22 cellular contexts compared by ENCODE assay signal in genomic region chr5:58122157-58122556, GRCh38.
DNase-seq lines count a peak whose midpoint lies in the region; ATAC-seq, FAIRE-seq and TF ChIP-seq lines count a peak whose summit lies in the region.
"Had no signal": no experiment of that assay in that cellular context is flagged by ENCODE, and none has a peak within 500 bp of the region (broad histone marks: within the 10 kb centered on the region; RNA-seq: fewer than 3 reads in every experiment).

No MANE protein-coding gene starts in this region.

- no peaks in the 10 kb centered on the region for H3K4me1 Mint-ChIP-seq in T-helper 2 cell treated with Interferon-gamma antibody and Interleukin-4, amounts not matched to agents 5 μg/mL and 100 μg/mL, for 36 hours (ENCODE audit: low read depth)
- H3K4me1 Mint-ChIP-seq: CD14-positive monocyte, H9 had no signal

- no peak overlapping the region for H3K27ac Mint-ChIP-seq in T-helper 2 cell treated with Interferon-gamma antibody and Interleukin-4, amounts not matched to agents 5 μg/mL and 100 μg/mL, for 36 hours
- H3K27ac Mint-ChIP-seq: CD14-positive monocyte, H9 had no signal

- no peaks in the 10 kb centered on the region for H3K36me3 Mint-ChIP-seq in T-helper 2 cell treated with Interferon-gamma antibody and Interleukin-4, amounts not matched to agents 5 μg/mL and 100 μg/mL, for 36 hours (ENCODE audit: low read depth)
- H3K36me3 Mint-ChIP-seq: CD14-positive monocyte had no signal

- no peak overlapping the region for H3K4me2 ChIP-seq in K562 (ENCODE audit: insufficient read depth, low read length)

- no peak for TF ChIP-seq RAD21 in K562 (CRISPR knock-in tag; conservative IDR thresholded peaks at IDR 0.05 in 1 of 2, IDR thresholded peaks at IDR 0.05 in 1 of 2)

- no peak overlapping the region for H3K4me3 ChIP-seq in K562
- no peak overlapping the region for H3K4me3 ChIP-seq in neuron (ENCODE audit: low read length)
- H3K4me3 ChIP-seq: MG63 had no signal

- no peak overlapping the region for H3K27ac ChIP-seq in K562 (ENCODE audit: extremely low read depth, low read depth, low read length)
- H3K27ac ChIP-seq: 22Rv1 had no signal

- BruUV-seq in K562 (replicated peaks; lab: Mats Ljungman, UMichigan), result no TSS peak

- CTCF ChIA-PET in K562 (lab: Yijun Ruan, JAX; ENCODE audit: low intra/inter-chr PET ratio), result no interaction called here

- FAIRE-seq in K562 (lab: Jason Lieb, UNC), result no peak
- FAIRE-seq: RCC 7860 had no signal

- in situ Hi-C loops in K562 (cut with MboI), result no loop called here

- no peak overlapping the region for H3K9ac ChIP-seq in K562 (ENCODE audit: insufficient read depth in 1 of 2, low read depth in 2 of 2, low read length in 2 of 2)

- H4K20me1 ChIP-seq in K562 (replicated peaks; ENCODE audit: control insufficient read depth, insufficient read depth, low read length), result no peaks in the 10 kb centered on the region

- H3K27me3 ChIP-seq in K562 (ENCODE audit: control insufficient read depth in 2 of 2, insufficient read depth in 2 of 2, low read length in 2 of 2), result no peaks in the 10 kb centered on the region
- no peaks in the 10 kb centered on the region for H3K27me3 ChIP-seq in neuron (ENCODE audit: insufficient read depth, low read length)
- H3K27me3 ChIP-seq: MG63 had no signal

- H3K9me3 ChIP-seq in K562 (replicated peaks; ENCODE audit: control insufficient read depth, insufficient read depth, low read depth, low read length), result no peaks in the 10 kb centered on the region; the same call in 1 of the 2 replicates
- no peaks in the 10 kb centered on the region for H3K9me3 ChIP-seq in neuron (ENCODE audit: low read length)
- H3K9me3 ChIP-seq: Caco-2, MG63 had no signal

- H3K79me2 ChIP-seq in K562 (ENCODE audit: control insufficient read depth, insufficient read depth, low read length), result no peaks in the 10 kb centered on the region

- TF ChIP-seq EP300 in K562 (IDR thresholded peaks at IDR 0.05; ENCODE audit: low read length), result no peak

- H3K9me1 ChIP-seq in K562 (ENCODE audit: control insufficient read depth, insufficient read depth, low read length), result no peaks in the 10 kb centered on the region

- H3K36me3 ChIP-seq in K562 (ENCODE audit: control insufficient read depth, insufficient read depth, low read length), result no peaks in the 10 kb centered on the region
- H3K36me3 ChIP-seq in neuron (ENCODE audit: insufficient read depth, low read length), result no peaks in the 10 kb centered on the region
- H3K36me3 ChIP-seq: MG63 had no signal

- DNase-seq in DMS53 (lab: John Stamatoyannopoulos, UW) (peak; percentile 49), DMS53 treated with DMSO at 0.1 percent for 48 hours (lab: John Stamatoyannopoulos, UW; ENCODE audit: unreplicated experiment) (no peak), NCI-H1417 (lab: John Stamatoyannopoulos, UW) (peak; percentile 12 to 78 (median 18)), K562 (ENCODE audit: extremely low read depth in 1 of 4, low spot score in 3 of 4) (no peak)
- DNase-seq in activated CD4-positive, alpha-beta T cell treated with anti-CD3 and anti-CD28 coated beads, Interleukin-2, amount 50 U/mL, for 1 hour, result no peak
- no peak for DNase-seq in T-helper 2 cell treated with Interferon-gamma antibody and Interleukin-4, amounts not matched to agents 5 μg/mL and 100 μg/mL, for 36 hours (ENCODE audit: low spot score)
- DNase-seq in activated CD4-positive, alpha-beta T cell treated with anti-CD3 and anti-CD28 coated beads, Interleukin-2, amount 50 U/mL, for 4 hours, result no peak
- DNase-seq: AML-193, Caco-2, H9, IMR-90, Karpas-422, MG63, NCI-H1092, NCI-H187 treated with DMSO at 0.1 percent for 48 hours, NCI-H2171, NCI-H526 had no signal

- H3K4me1 ChIP-seq in K562 (replicated peaks in 1 of 2; ENCODE audit: control insufficient read depth in 2 of 2, insufficient read depth in 2 of 2, low read length in 2 of 2) (peaks cover 0 to 6% of the 10 kb centered on the region in 2 experiments; a peak in 1 of 5 replicates), neuron (ENCODE audit: insufficient read depth, low read length) (peaks cover 45% of the 10 kb centered on the region)

- H2AFZ ChIP-seq in K562 (ENCODE audit: low read depth, low read length) (no peak overlapping the region), neuron (ENCODE audit: low read depth, low read length) (peak overlapping the region; percentile 34)

- WGBS in K562 (ENCODE audit: insufficient coverage, low coverage, missing lambda C conversion rate), result 15% methylated on average over 2 of the region's 2 CpGs

- no peaks in the 10 kb centered on the region for H3K9me3 Mint-ChIP-seq in T-helper 2 cell treated with Interferon-gamma antibody and Interleukin-4, amounts not matched to agents 5 μg/mL and 100 μg/mL, for 36 hours
- H3K9me3 Mint-ChIP-seq: H9 had no signal

- intact Hi-C loops in K562 (cut with micrococcal nuclease), result no loop called here

- no peak overlapping the region for H3K4me3 Mint-ChIP-seq in T-helper 2 cell treated with Interferon-gamma antibody and Interleukin-4, amounts not matched to agents 5 μg/mL and 100 μg/mL, for 36 hours
- H3K4me3 Mint-ChIP-seq: CD14-positive monocyte, H9 had no signal

- no peaks in the 10 kb centered on the region for H3K27me3 Mint-ChIP-seq in T-helper 2 cell treated with Interferon-gamma antibody and Interleukin-4, amounts not matched to agents 5 μg/mL and 100 μg/mL, for 36 hours (ENCODE audit: low read depth)

- no peak for TF ChIP-seq POLR2A in K562 (conservative IDR thresholded peaks at IDR 0.05)

- no peak for ATAC-seq in K562
- ATAC-seq: Right ventricle myocardium inferior had no signal

- POLR2A ChIA-PET in K562 (lab: Yijun Ruan, JAX), result interaction anchor here (1.1 kb wide), 1 partner anchor 100 kb away, joined by 3 read pairs; no protein-coding TSS in a partner anchor

- TF ChIP-seq CTCF in K562 (IDR thresholded peaks at IDR 0.05 in 2 of 3, conservative IDR thresholded peaks at IDR 0.05 in 1 of 3; ENCODE audit: insufficient read depth in 2 of 3, low read depth in 1 of 3, low read length in 3 of 3), result no peak

TF ChIP-seq in K562, 482 proteins besides CTCF, POLR2A, EP300 and RAD21:
- TF ChIP-seq NFATC3 (IDR thresholded peaks at IDR 0.05) (no peak), RFX1 (IDR thresholded peaks at IDR 0.05) (peak; percentile 74)

Comparison
In these comparisons a context has a peak if more than half of its experiments do, and no peak if none do; other contexts are left out.
1. DNase-seq: peak in DMS53 (single experiment) and NCI-H1417 (3 of 3); none in DMS53 treated with DMSO at 0.1 percent for 48 hours (single experiment), K562 (0 of 4), activated CD4-positive, alpha-beta T cell treated with anti-CD3 and anti-CD28 coated beads, Interleukin-2, amount 50 U/mL, for 1 hour (single experiment), T-helper 2 cell treated with Interferon-gamma antibody and Interleukin-4, amounts not matched to agents 5 μg/mL and 100 μg/mL, for 36 hours (single experiment) and activated CD4-positive, alpha-beta T cell treated with anti-CD3 and anti-CD28 coated beads, Interleukin-2, amount 50 U/mL, for 4 hours (0 of 2).